26 cellular contexts compared by ENCODE assay signal in the genomic region with DNA sequence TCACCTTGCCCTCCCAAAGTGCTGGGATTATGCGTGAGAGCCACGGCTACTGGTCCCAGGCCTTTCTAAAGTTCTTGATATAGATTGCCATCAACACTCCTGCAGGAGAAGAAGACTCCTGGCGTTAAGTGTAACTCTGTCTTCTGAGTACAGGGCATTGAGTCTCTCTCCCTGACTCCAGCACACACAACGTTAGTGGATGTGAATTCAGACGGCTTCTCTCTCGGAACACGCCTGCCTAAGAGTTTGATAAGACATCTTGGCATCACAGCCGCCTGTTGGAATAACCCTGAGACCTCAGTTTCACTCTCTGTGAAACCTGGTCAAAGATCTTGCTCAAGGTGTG.
"Had no signal": no experiment of that assay in that cellular context is flagged by ENCODE, and none has a peak within 500 bp of the region (broad histone marks: within the 10 kb centered on the region; RNA-seq: fewer than 3 reads in every experiment).

No MANE protein-coding gene starts in this region.

- H3K27me3 ChIP-seq: colonic mucosa, heart right ventricle, pancreas, right lobe of liver, stomach, thyroid gland, vagina had no signal

- H3K4me3 ChIP-seq: colonic mucosa, esophagus squamous epithelium, heart right ventricle, pancreas, right lobe of liver, smooth muscle cell, stomach, thyroid gland, vagina had no signal

- H3K4me1 ChIP-seq: colonic mucosa, esophagus squamous epithelium, pancreas, thyroid gland, vagina had no signal

- H3K4me2 ChIP-seq: smooth muscle cell had no signal

- DNase-seq: colonic mucosa; effector memory CD8-positive, alpha-beta T cell; erythroblast; esophagus squamous epithelium; foreskin melanocyte; glutamatergic neuron; heart right ventricle; mesenchymal stem cell; naive thymus-derived CD8-positive, alpha-beta T cell; nephron progenitor cell; nucleus accumbens; pancreas; retina; right lobe of liver; stimulated activated CD4-positive, alpha-beta T cell treated with anti-CD3 and anti-CD28 coated beads, Interleukin-12 subunit alpha, Interleukin-12 subunit beta, amount 100 ng/mL, for 4 hours; stimulated activated CD4-positive, alpha-beta T cell treated with anti-CD3 and anti-CD28 coated beads, Interleukin-1b, Interleukin-23, amount 100 ng/mL, for 48 hours; stimulated activated CD4-positive, alpha-beta T cell treated with anti-CD3 and anti-CD28 coated beads, Interleukin-4, amount 100 ng/mL, for 1 hour; stimulated activated CD8-positive, alpha-beta memory T cell treated with anti-CD3 and anti-CD28 coated beads, Interleukin-4, amount 100 ng/mL, for 48 hours; stimulated activated naive CD4-positive, alpha-beta T cell treated with Interleukin-2 at 50 U/mL for 16 hours; stomach; thyroid gland; trophoblast cell had no signal

- ATAC-seq: effector memory CD8-positive, alpha-beta T cell; naive thymus-derived CD8-positive, alpha-beta T cell; pancreas had no signal

- H3K36me3 ChIP-seq: colonic mucosa, esophagus squamous epithelium, heart right ventricle, pancreas, right lobe of liver, stomach, thyroid gland, vagina had no signal

- H3K27ac ChIP-seq: colonic mucosa, esophagus squamous epithelium, heart right ventricle, pancreas, right lobe of liver, stomach, thyroid gland, vagina had no signal

- H3K9me3 ChIP-seq: colonic mucosa, esophagus squamous epithelium, heart right ventricle, pancreas, right lobe of liver, stomach, thyroid gland, vagina had no signal

- FAIRE-seq: endometrium, keratinocyte, pancreas had no signal
